ENCODE assay signal across 8 cellular contexts in genomic region chr12:22624908-22625646, GRCh38. TPM values are rescaled to one million over a fixed set of nuclear protein-coding genes. Genes with fewer than 3 reads are reported as not detected.
DNase-seq lines count a peak whose midpoint lies in the region; TF ChIP-seq lines count a peak whose summit lies in the region.

TSS of gene ETNK1 (plus strand) at chr12:22625171. CDS start at chr12:22625431, 260 bp downstream.

- H3K9me3 ChIP-seq in neural progenitor cell (ENCODE audit: low read depth), result no peaks in the 10 kb centered on the region

- H3K36me3 Mint-ChIP-seq in neural progenitor cell, result peaks cover 4% of the 10 kb centered on the region

- H3K27me3 ChIP-seq in neural progenitor cell, result no peaks in the 10 kb centered on the region

- no peaks in the 10 kb centered on the region for H3K9me3 Mint-ChIP-seq in neural progenitor cell

- peak; percentile 93 for DNase-seq in EL
- DNase-seq in GOT3 (lab: John Stamatoyannopoulos, UW), result peak; percentile 70
- DNase-seq in LNCaP clone FGC (ENCODE audit: low read depth), result peak; percentile 59
- peak; percentile 70 to 85 for DNase-seq in SHP77 (lab: John Stamatoyannopoulos, UW)
- DNase-seq in activated gamma-delta T cell treated with Interleukin-2 at 50 U/mL for 16 hours, result peak; percentile 76
- peak; percentile 92 to 98 for DNase-seq in foreskin fibroblast
- peak; percentile 95 for DNase-seq in neural progenitor cell (ENCODE audit: low spot score)
- peak; percentile 89 for DNase-seq in stromal cell of bone marrow (ENCODE audit: low read depth)

- H3K9ac ChIP-seq in neural progenitor cell, result peak within 1 kb of the TSS; percentile 57

- peak within 1 kb of the TSS; percentile 90 for H3K4me3 Mint-ChIP-seq in neural progenitor cell

- peaks cover 44% of the 10 kb centered on the region for H4K20me1 ChIP-seq in neural progenitor cell (ENCODE audit: low read depth)

- peaks cover 25% of the 10 kb centered on the region for H3K4me1 ChIP-seq in neural progenitor cell

- H3K27me3 Mint-ChIP-seq in neural progenitor cell (ENCODE audit: insufficient read depth, low read depth), result peaks cover 5% of the 10 kb centered on the region

- H3K27ac ChIP-seq in neural progenitor cell, result peak within 1 kb of the TSS; percentile 91

- TF ChIP-seq CTCF in LNCaP clone FGC (IDR thresholded peaks at IDR 0.05; ENCODE audit: control insufficient read depth, extremely low read depth, insufficient read depth) (no peak), foreskin fibroblast (IDR thresholded peaks at IDR 0.05; ENCODE audit: low read depth, low read length) (no peak), neural progenitor cell (IDR thresholded peaks at IDR 0.05) (no peak)

- peak within 1 kb of the TSS; percentile 100 for H3K27ac Mint-ChIP-seq in neural progenitor cell

- H3K4me3 ChIP-seq in LNCaP clone FGC (ENCODE audit: low read depth, low read length), result peak within 1 kb of the TSS; percentile 99
- peak within 1 kb of the TSS; percentile 84 to 98 for H3K4me3 ChIP-seq in foreskin fibroblast (ENCODE audit: low read depth in 1 of 2, low read length in 2 of 2)
- H3K4me3 ChIP-seq in neural progenitor cell, result peak within 1 kb of the TSS; percentile 60

- peak within 1 kb of the TSS; percentile 85 for H3K4me2 ChIP-seq in neural progenitor cell

- peak within 1 kb of the TSS; percentile 85 for H2AFZ ChIP-seq in neural progenitor cell (replicated peaks)

- peaks cover 15% of the 10 kb centered on the region for H3F3A ChIP-seq in neural progenitor cell (ENCODE audit: low read depth)

- peaks cover 48% of the 10 kb centered on the region for H3K79me2 ChIP-seq in neural progenitor cell (ENCODE audit: low read depth)

- peaks cover 32% of the 10 kb centered on the region for H3K4me1 Mint-ChIP-seq in neural progenitor cell

- no peaks in the 10 kb centered on the region for H3K36me3 ChIP-seq in neural progenitor cell

RNA-seq across cellular contexts. Expression of gene ETNK1, which starts in this region (rescaled TPM):
- 35.5 and 53.9 TPM in 2 replicates for total RNA-seq in neural progenitor cell (ENCODE audit: low replicate concordance)

Comparison
In these comparisons a context has a peak if more than half of its experiments do, and no peak if none do; other contexts are left out.
1. Peak in every context shown above with its lines: DNase-seq, H3K4me3 ChIP-seq and H3K27ac ChIP-seq.